Comparison of ENCODE assay signal across 8 cellular contexts in the genomic region with DNA sequence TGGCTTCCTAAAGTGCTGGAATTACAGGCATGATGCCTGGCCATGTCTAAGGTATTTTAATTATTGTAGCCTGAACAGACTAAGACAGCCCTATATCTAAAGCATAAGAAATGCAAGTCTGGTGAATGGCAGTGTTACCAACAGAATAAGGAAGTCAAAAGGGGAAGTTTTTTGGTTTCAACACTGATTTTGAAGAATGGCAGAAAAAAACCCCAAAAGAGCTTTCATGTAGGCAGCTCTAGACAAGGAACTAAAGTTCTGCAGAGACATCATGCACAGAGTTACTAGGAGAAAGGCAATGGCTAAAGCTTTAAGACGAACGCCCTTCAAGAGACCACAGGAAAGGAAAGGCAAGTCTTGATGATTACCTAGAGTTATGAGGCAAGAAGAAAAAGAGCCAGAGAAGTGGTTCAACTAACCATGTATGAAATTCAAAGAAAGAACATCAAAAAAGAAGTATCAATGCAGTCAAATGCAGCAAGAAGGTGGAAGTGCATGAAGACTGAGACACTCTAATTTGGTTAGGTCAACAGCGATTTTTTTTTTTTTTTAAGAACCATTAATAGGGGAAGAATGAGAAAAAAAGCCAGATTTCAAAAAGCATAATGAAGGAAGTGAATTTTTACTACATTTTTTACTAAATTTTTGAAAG. TPM values are rescaled to one million over a fixed set of nuclear protein-coding genes. Genes with fewer than 3 reads are reported as not detected.
DNase-seq lines count a peak whose midpoint lies in the region; ATAC-seq, FAIRE-seq and TF ChIP-seq lines count a peak whose summit lies in the region.

No MANE protein-coding gene starts in this region.

- TF ChIP-seq POLR2A in K562 (conservative IDR thresholded peaks at IDR 0.05), result no peak

- WGBS in K562 (ENCODE audit: insufficient coverage, low coverage, missing lambda C conversion rate), result 70% methylated on average over 3 of the region's 3 CpGs

- intact Hi-C loops in K562 (cut with micrococcal nuclease), result no loop called here

- no peaks in the 10 kb centered on the region for H3K36me3 ChIP-seq in K562 (ENCODE audit: control insufficient read depth, insufficient read depth, low read length)

- no peak overlapping the region for H3K27ac ChIP-seq in K562 (ENCODE audit: extremely low read depth, low read depth, low read length)

- no peak overlapping the region for H3K4me2 ChIP-seq in K562 (ENCODE audit: insufficient read depth, low read length)

- CTCF ChIA-PET in K562 (lab: Yijun Ruan, JAX; ENCODE audit: low intra/inter-chr PET ratio), result no interaction called here

- H3K27me3 ChIP-seq in K562 (ENCODE audit: control insufficient read depth in 2 of 2, insufficient read depth in 2 of 2, low read length in 2 of 2), result no peaks in the 10 kb centered on the region

- no peak overlapping the region for H3K4me3 ChIP-seq in K562

- H3K4me1 ChIP-seq in K562 (replicated peaks in 1 of 2; ENCODE audit: control insufficient read depth in 2 of 2, insufficient read depth in 2 of 2, low read length in 2 of 2), result no peaks in the 10 kb centered on the region; a peak in 1 of 5 replicates

- FAIRE-seq in K562 (lab: Jason Lieb, UNC), result no peak

- TF ChIP-seq EP300 in K562 (IDR thresholded peaks at IDR 0.05; ENCODE audit: low read length), result no peak

- peak; percentile 67 for DNase-seq in GDM1 (lab: John Stamatoyannopoulos, UW)
- DNase-seq in K562 (ENCODE audit: extremely low read depth in 1 of 4, low spot score in 3 of 4), result no peak
- no peak for DNase-seq in NCI-H510A treated with DMSO at 0.1 percent for 48 hours (lab: John Stamatoyannopoulos, UW)
- DNase-seq in iPS-NIHi7 (ENCODE audit: extremely low spot score), result no peak
- DNase-seq in stimulated activated naive CD4-positive, alpha-beta T cell treated with Interleukin-2 at 50 U/mL for 16 hours (lab: John Stamatoyannopoulos, UW), result no peak
- DNase-seq in NCI-H2107 treated with DMSO at 0.1 percent for 48 hours (lab: John Stamatoyannopoulos, UW; ENCODE audit: unreplicated experiment), result no peak

- in situ Hi-C loops in K562 (cut with MboI), result no loop called here

- no peaks in the 10 kb centered on the region for H3K9me1 ChIP-seq in K562 (ENCODE audit: control insufficient read depth, insufficient read depth, low read length)

- no TSS peak for BruUV-seq in K562 (replicated peaks; lab: Mats Ljungman, UMichigan)

- TF ChIP-seq RAD21 in K562 (CRISPR knock-in tag; conservative IDR thresholded peaks at IDR 0.05 in 1 of 2, IDR thresholded peaks at IDR 0.05 in 1 of 2), result no peak

- H2AFZ ChIP-seq in K562 (ENCODE audit: low read depth, low read length), result no peak overlapping the region

- H3K9ac ChIP-seq in K562 (ENCODE audit: insufficient read depth in 1 of 2, low read depth in 2 of 2, low read length in 2 of 2), result no peak overlapping the region

- POLR2A ChIA-PET in K562 (lab: Yijun Ruan, JAX), result interaction anchor here (0.6 kb wide), 1 partner anchor 136 kb away, joined by 4 read pairs; no protein-coding TSS in a partner anchor

- H4K20me1 ChIP-seq in K562 (replicated peaks; ENCODE audit: control insufficient read depth, insufficient read depth, low read length), result no peaks in the 10 kb centered on the region

- no peaks in the 10 kb centered on the region for H3K79me2 ChIP-seq in K562 (ENCODE audit: control insufficient read depth, insufficient read depth, low read length)

- no peaks in the 10 kb centered on the region for H3K9me3 ChIP-seq in K562 (replicated peaks; ENCODE audit: control insufficient read depth, insufficient read depth, low read depth, low read length)

- peak; percentile 83 for ATAC-seq in GM19468 (IDR thresholded peaks at IDR 0.05; ENCODE audit: extremely low read depth, unreplicated experiment)
- ATAC-seq in HG03460 (IDR thresholded peaks at IDR 0.05; ENCODE audit: unreplicated experiment), result peak; percentile 93
- ATAC-seq in K562, result no peak

- TF ChIP-seq CTCF in K562 (IDR thresholded peaks at IDR 0.05 in 2 of 3, conservative IDR thresholded peaks at IDR 0.05 in 1 of 3; ENCODE audit: insufficient read depth in 2 of 3, low read depth in 1 of 3, low read length in 3 of 3), result no peak

TF ChIP-seq in K562, 482 proteins besides CTCF, POLR2A, EP300 and RAD21:
- TF ChIP-seq, protein P1, sequence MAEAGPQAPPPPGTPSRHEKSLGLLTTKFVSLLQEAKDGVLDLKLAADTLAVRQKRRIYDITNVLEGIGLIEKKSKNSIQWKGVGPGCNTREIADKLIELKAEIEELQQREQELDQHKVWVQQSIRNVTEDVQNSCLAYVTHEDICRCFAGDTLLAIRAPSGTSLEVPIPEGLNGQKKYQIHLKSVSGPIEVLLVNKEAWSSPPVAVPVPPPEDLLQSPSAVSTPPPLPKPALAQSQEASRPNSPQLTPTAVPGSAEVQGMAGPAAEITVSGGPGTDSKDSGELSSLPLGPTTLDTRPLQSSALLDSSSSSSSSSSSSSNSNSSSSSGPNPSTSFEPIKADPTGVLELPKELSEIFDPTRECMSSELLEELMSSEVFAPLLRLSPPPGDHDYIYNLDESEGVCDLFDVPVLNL (CRISPR knock-in tag; IDR thresholded peaks at IDR 0.05; ENCODE audit: low read depth), result no peak
- TF ChIP-seq ESRRB (CRISPR knock-in tag; IDR thresholded peaks at IDR 0.05; ENCODE audit: borderline replicate concordance) (no peak), MCM7 (IDR thresholded peaks at IDR 0.05) (no peak), IFI16 (CRISPR knock-in tag; IDR thresholded peaks at IDR 0.05) (no peak), SPI1 (IDR thresholded peaks at IDR 0.05; ENCODE audit: borderline replicate concordance, low read depth, low read length) (peak; percentile 60; the same call in 1 of the 2 replicates), SIX5 (IDR thresholded peaks at IDR 0.05; ENCODE audit: borderline replicate concordance in 1 of 2, insufficient read depth in 1 of 2, low read depth in 1 of 2, low read length in 2 of 2) (no peak), BCL6 (CRISPR knock-in tag; IDR thresholded peaks at IDR 0.05) (no peak)
- TF ChIP-seq, protein P2, sequence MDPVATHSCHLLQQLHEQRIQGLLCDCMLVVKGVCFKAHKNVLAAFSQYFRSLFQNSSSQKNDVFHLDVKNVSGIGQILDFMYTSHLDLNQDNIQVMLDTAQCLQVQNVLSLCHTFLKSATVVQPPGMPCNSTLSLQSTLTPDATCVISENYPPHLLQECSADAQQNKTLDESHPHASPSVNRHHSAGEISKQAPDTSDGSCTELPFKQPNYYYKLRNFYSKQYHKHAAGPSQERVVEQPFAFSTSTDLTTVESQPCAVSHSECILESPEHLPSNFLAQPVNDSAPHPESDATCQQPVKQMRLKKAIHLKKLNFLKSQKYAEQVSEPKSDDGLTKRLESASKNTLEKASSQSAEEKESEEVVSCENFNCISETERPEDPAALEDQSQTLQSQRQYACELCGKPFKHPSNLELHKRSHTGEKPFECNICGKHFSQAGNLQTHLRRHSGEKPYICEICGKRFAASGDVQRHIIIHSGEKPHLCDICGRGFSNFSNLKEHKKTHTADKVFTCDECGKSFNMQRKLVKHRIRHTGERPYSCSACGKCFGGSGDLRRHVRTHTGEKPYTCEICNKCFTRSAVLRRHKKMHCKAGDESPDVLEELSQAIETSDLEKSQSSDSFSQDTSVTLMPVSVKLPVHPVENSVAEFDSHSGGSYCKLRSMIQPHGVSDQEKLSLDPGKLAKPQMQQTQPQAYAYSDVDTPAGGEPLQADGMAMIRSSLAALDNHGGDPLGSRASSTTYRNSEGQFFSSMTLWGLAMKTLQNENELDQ (CRISPR knock-in tag; IDR thresholded peaks at IDR 0.05; ENCODE audit: borderline replicate concordance), result no peak

RNA-seq across cellular contexts. Expression of a gene that starts 50.8 kb away (rescaled TPM):
- total RNA-seq in K562 (2011; cell fraction: chromatin; rRNA removed; ENCODE audit: low replicate concordance), result 8.5 and 22.6 TPM in 2 replicates
- total RNA-seq in K562 (2011; cell fraction: nucleolus; rRNA removed), result 2.7 and 3.9 TPM in 2 replicates
- total RNA-seq in K562 (2011; cell fraction: nucleoplasm; rRNA removed), result 5.1 TPM in 2 replicates
- total RNA-seq in K562 (2014; rRNA removed), result 4.9 and 5.1 TPM in 2 replicates
- total RNA-seq in K562 (2014; rRNA removed; fragmentation: Illumina TruSeq; extraction: Trizol), result 3.9 and 5.0 TPM in 2 replicates
- 4.4 and 5.5 TPM in 2 replicates for total RNA-seq in K562 (2015; rRNA removed; fragmentation: Illumina TruSeq; extraction: Trizol)
- total RNA-seq in K562 (2021), result 6.4 and 7.7 TPM in 2 replicates
- 3.5 and 4.9 TPM in 2 replicates for polyA plus RNA-seq in K562 (2011; rRNA removed)
- 0.76 and 1.5 TPM in 2 replicates for polyA plus RNA-seq in K562 (2011; cell fraction: cytosol; rRNA removed)
- 5.3 and 6.0 TPM in 2 replicates for polyA plus RNA-seq in K562 (2011; cell fraction: nucleus; rRNA removed)
- polyA plus RNA-seq in K562 (2012), result 2.6 and 5.2 TPM in 2 replicates
- 3.5 and 3.9 TPM in 2 replicates for polyA plus RNA-seq in K562 (2014; fragmentation: Illumina TruSeq; extraction: Trizol)
- under 1 TPM; 0.88 to 0.96 TPM for polyA plus RNA-seq in K562 (2014; fragmentation: Nextera tagmentation; extraction: Ambion mirVana)
- polyA plus RNA-seq in K562 (2014; rRNA removed), result 4.5 and 4.7 TPM in 2 replicates
- 7.4 and 10.9 TPM in 2 replicates for polyA minus RNA-seq in K562 (2011; rRNA and poly(A)+ RNA removed)
- polyA minus RNA-seq in K562 (2011; cell fraction: cytosol; rRNA and poly(A)+ RNA removed), result 0.91 and 2.2 TPM in 2 replicates
- polyA minus RNA-seq in K562 (2011; cell fraction: nucleus; rRNA and poly(A)+ RNA removed), result 5.0 and 11.0 TPM in 2 replicates
